11 cellular contexts compared by ENCODE assay signal in genomic region chr5:3595102-3595961, GRCh38. TPM values are rescaled to one million over a fixed set of nuclear protein-coding genes. Genes with fewer than 3 reads are reported as not detected.
A peak's percentile ranks its signal among the peaks of the same experiment; 100 is the strongest.
DNase-seq lines count a peak whose midpoint lies in the region; ATAC-seq and TF ChIP-seq lines count a peak whose summit lies in the region.
"Had no signal": no experiment of that assay in that cellular context is flagged by ENCODE, and none has a peak within 500 bp of the region (broad histone marks: within the 10 kb centered on the region; RNA-seq: fewer than 3 reads in every experiment).

TSS of gene IRX1 (plus strand) at chr5:3595832. CDS start at chr5:3596106, 274 bp downstream.

- no peak within 1 kb of the TSS for H3K27ac Mint-ChIP-seq in stimulated activated effector memory CD8-positive, alpha-beta T cell treated with anti-CD3 and anti-CD28 coated beads, Interleukin-12 subunit alpha, Interleukin-12 subunit beta, amount 100 ng/mL, for 72 hours

- H3K9me3 Mint-ChIP-seq in stimulated activated effector memory CD8-positive, alpha-beta T cell treated with anti-CD3 and anti-CD28 coated beads, Interleukin-12 subunit alpha, Interleukin-12 subunit beta, amount 100 ng/mL, for 72 hours, result peaks cover 2% of the 10 kb centered on the region

- peaks cover 8% of the 10 kb centered on the region for H3K4me1 Mint-ChIP-seq in stimulated activated effector memory CD8-positive, alpha-beta T cell treated with anti-CD3 and anti-CD28 coated beads, Interleukin-12 subunit alpha, Interleukin-12 subunit beta, amount 100 ng/mL, for 72 hours

- peak; percentile 21 to 49 for ATAC-seq in left cardiac atrium
- ATAC-seq in stimulated activated effector memory CD8-positive, alpha-beta T cell treated with anti-CD3 and anti-CD28 coated beads, Interleukin-12 subunit alpha, Interleukin-12 subunit beta, amount 100 ng/mL, for 72 hours, result no peak
- ATAC-seq in HG02678 (IDR thresholded peaks at IDR 0.05; ENCODE audit: unreplicated experiment), result no peak
- ATAC-seq in GM21526 (IDR thresholded peaks at IDR 0.05; ENCODE audit: low FRiP score, unreplicated experiment), result no peak

- no peaks in the 10 kb centered on the region for H3K4me1 ChIP-seq in SJCRH30
- H3K4me1 ChIP-seq: pancreas had no signal

- intact Hi-C loops in left cardiac atrium (cut with DNase I), result no loop called here

- peak within 1 kb of the TSS; percentile 49 for H3K27ac ChIP-seq in SJCRH30
- H3K27ac ChIP-seq: pancreas had no signal

- H3K4me3 Mint-ChIP-seq in stimulated activated effector memory CD8-positive, alpha-beta T cell treated with anti-CD3 and anti-CD28 coated beads, Interleukin-12 subunit alpha, Interleukin-12 subunit beta, amount 100 ng/mL, for 72 hours, result no peak within 1 kb of the TSS

- no peaks in the 10 kb centered on the region for H3K27me3 ChIP-seq in SJCRH30

- no peaks in the 10 kb centered on the region for H3K9me3 ChIP-seq in SJCRH30 (replicated peaks)
- H3K9me3 ChIP-seq: pancreas had no signal

- peak; percentile 23 for DNase-seq in GM20000 (ENCODE audit: low spot score)
- peak; percentile 48 to 58 for DNase-seq in SJCRH30
- no peak for DNase-seq in left cardiac atrium
- DNase-seq in renal cortical epithelial cell (ENCODE audit: low read depth), result no peak
- DNase-seq in ureter (ENCODE audit: low spot score), result no peak
- DNase-seq in stimulated activated effector memory CD8-positive, alpha-beta T cell treated with anti-CD3 and anti-CD28 coated beads, Interleukin-12 subunit alpha, Interleukin-12 subunit beta, amount 100 ng/mL, for 72 hours (ENCODE audit: low spot score in 2 of 2), result no peak
- DNase-seq: activated CD8-positive, alpha-beta memory T cell treated with anti-CD3 and anti-CD28 coated beads for 24 hours had no signal

- no peaks in the 10 kb centered on the region for H3K36me3 Mint-ChIP-seq in stimulated activated effector memory CD8-positive, alpha-beta T cell treated with anti-CD3 and anti-CD28 coated beads, Interleukin-12 subunit alpha, Interleukin-12 subunit beta, amount 100 ng/mL, for 72 hours

- peak within 1 kb of the TSS; percentile 68 for H3K4me3 ChIP-seq in SJCRH30
- H3K4me3 ChIP-seq: pancreas had no signal

- TF ChIP-seq CTCF in GM20000 (IDR thresholded peaks at IDR 0.05; ENCODE audit: extremely low read depth, missing control alignments), result no peak

- no peaks in the 10 kb centered on the region for H3K36me3 ChIP-seq in SJCRH30
- H3K36me3 ChIP-seq: pancreas had no signal

RNA-seq across cellular contexts. Expression of gene IRX1, which starts in this region (rescaled TPM):
- total RNA-seq in SJCRH30 (2014; rRNA removed; shearing (Covaris generic)), result 4.0 and 4.9 TPM in 2 replicates
- total RNA-seq in left cardiac atrium (not detected), renal cortical epithelial cell (3.3 and 11.7 TPM in 2 replicates), ureter (not detected)
- total RNA-seq: dermis microvascular lymphatic vessel endothelial cell had no signal

Comparison
In these comparisons a context has a peak if more than half of its experiments do, and no peak if none do; other contexts are left out.
1. Peak in ATAC-seq in left cardiac atrium; RNA of the gene not detected or under 1 TPM.
2. DNase-seq: peak in GM20000 (single experiment) and SJCRH30 (2 of 2); none in left cardiac atrium (single experiment), renal cortical epithelial cell (single experiment), ureter (single experiment) and stimulated activated effector memory CD8-positive, alpha-beta T cell treated with anti-CD3 and anti-CD28 coated beads, Interleukin-12 subunit alpha, Interleukin-12 subunit beta, amount 100 ng/mL, for 72 hours (0 of 2).